In genomic region chr12:132356686-132357622, GRCh38 we compare ENCODE assay signal across 8 cellular contexts. TPM values are rescaled to one million over a fixed set of nuclear protein-coding genes. Genes with fewer than 3 reads are reported as not detected.
DNase-seq lines count a peak whose midpoint lies in the region; ATAC-seq, FAIRE-seq and TF ChIP-seq lines count a peak whose summit lies in the region.

No MANE protein-coding gene starts in this region.

- in situ Hi-C loops in HepG2 (cut with HindIII; ENCODE audit: extremely low pct_ligation_motif_present, low pct_unique_long_range_greater_than_20kb): no loop called here

- no peak overlapping the region for H3K4me3 Mint-ChIP-seq in activated T-cell treated with anti-CD3 and anti-CD28 coated beads, Interleukin-2, amount 50 U/mL, for 24 hours

- FAIRE-seq in HepG2 (lab: Jason Lieb, UNC): no peak

- no peak overlapping the region for H3K27ac Mint-ChIP-seq in activated T-cell treated with anti-CD3 and anti-CD28 coated beads, Interleukin-2, amount 50 U/mL, for 24 hours

- H3K4me2 ChIP-seq in HepG2 (ENCODE audit: low read depth, low read length): no peak overlapping the region

- TF ChIP-seq EP300 in HepG2 (IDR thresholded peaks at IDR 0.05; ENCODE audit: low read depth in 2 of 2, low read length in 2 of 2) (no peak), HepG2 (CRISPR knock-in tag; IDR thresholded peaks at IDR 0.05; ENCODE audit: borderline replicate concordance) (no peak)

- TF ChIP-seq RAD21 in HepG2 (CRISPR knock-in tag; IDR thresholded peaks at IDR 0.05): no peak

- no peaks in the 10 kb centered on the region for H3K79me2 ChIP-seq in HepG2 (ENCODE audit: insufficient read depth, low read length)

- POLR2A ChIA-PET in HepG2 (lab: Yijun Ruan, JAX): no interaction called here

- H3K4me3 ChIP-seq in WERI-Rb-1 (ENCODE audit: low read depth, low read length) (no peak overlapping the region), HepG2 (replicated peaks in 1 of 3; ENCODE audit: insufficient read depth in 1 of 3, low read depth in 2 of 3, low read length in 3 of 3) (no peak overlapping the region), SJCRH30 (no peak overlapping the region)

- H3K27me3 Mint-ChIP-seq in activated T-cell treated with anti-CD3 and anti-CD28 coated beads, Interleukin-2, amount 50 U/mL, for 24 hours: peaks cover 20% of the 10 kb centered on the region

- intact Hi-C loops in HepG2 (cut with micrococcal nuclease; ENCODE audit: unreplicated experiment): no loop called here

- TF ChIP-seq CTCF in WERI-Rb-1 (IDR thresholded peaks at IDR 0.05; ENCODE audit: low read depth, low read length): no peak
- no peak for TF ChIP-seq CTCF in HepG2 (CRISPR knock-in tag; IDR thresholded peaks at IDR 0.05)

- H3K4me1 ChIP-seq in HepG2 (ENCODE audit: insufficient read depth, low read length): no peaks in the 10 kb centered on the region
- no peaks in the 10 kb centered on the region for H3K4me1 ChIP-seq in SJCRH30

- WGBS in HepG2 (ENCODE audit: low lambda C conversion rate): 19% methylated on average over 17 of the region's 37 CpGs

- TF ChIP-seq POLR2A in HepG2 (IDR thresholded peaks at IDR 0.05; ENCODE audit: insufficient read depth in 1 of 2, low read depth in 2 of 2, low read length in 2 of 2): no peak

- H3K9me3 Mint-ChIP-seq in activated T-cell treated with anti-CD3 and anti-CD28 coated beads, Interleukin-2, amount 50 U/mL, for 24 hours: peaks cover 3% of the 10 kb centered on the region

- no peaks in the 10 kb centered on the region for H3K27me3 ChIP-seq in WERI-Rb-1 (ENCODE audit: insufficient read depth, low read depth, severe bottlenecking)
- H3K27me3 ChIP-seq in HepG2 (ENCODE audit: control insufficient read depth in 1 of 2, insufficient read depth in 2 of 2, low read length in 2 of 2): peaks cover 11 to 74% of the 10 kb centered on the region in 2 experiments; a peak in 4 of 5 replicates
- no peaks in the 10 kb centered on the region for H3K27me3 ChIP-seq in SJCRH30

- no peaks in the 10 kb centered on the region for H3K36me3 Mint-ChIP-seq in activated T-cell treated with anti-CD3 and anti-CD28 coated beads, Interleukin-2, amount 50 U/mL, for 24 hours (ENCODE audit: low read depth)

- no peaks in the 10 kb centered on the region for H3K4me1 Mint-ChIP-seq in activated T-cell treated with anti-CD3 and anti-CD28 coated beads, Interleukin-2, amount 50 U/mL, for 24 hours (ENCODE audit: low read depth)

- H3K36me3 ChIP-seq in WERI-Rb-1 (no peaks in the 10 kb centered on the region), HepG2 (replicated peaks in 1 of 2; ENCODE audit: control insufficient read depth in 1 of 2, insufficient read depth in 2 of 2, low read length in 2 of 2) (no peaks in the 10 kb centered on the region), SJCRH30 (no peaks in the 10 kb centered on the region)

- H3K9ac ChIP-seq in HepG2 (ENCODE audit: insufficient read depth, low read depth, low read length): no peak overlapping the region

- no peak overlapping the region for H2AFZ ChIP-seq in HepG2 (ENCODE audit: low read length)

- no peak for ATAC-seq in GM21528 (IDR thresholded peaks at IDR 0.05; ENCODE audit: low FRiP score, unreplicated experiment)
- no peak; the same call in 2 of the 3 replicates for ATAC-seq in HepG2

- peaks cover 4% of the 10 kb centered on the region for H3K9me3 ChIP-seq in WERI-Rb-1 (ENCODE audit: severe bottlenecking)
- no peaks in the 10 kb centered on the region for H3K9me3 ChIP-seq in HepG2 (ENCODE audit: low read length)
- no peaks in the 10 kb centered on the region for H3K9me3 ChIP-seq in SJCRH30 (replicated peaks)

- CTCF ChIA-PET in HepG2 (lab: Yijun Ruan, JAX; ENCODE audit: low intra/inter-chr PET ratio, low total read pairs): no interaction called here

- BruUV-seq in HepG2 (replicated peaks; lab: Mats Ljungman, UMichigan): no TSS peak

- no peaks in the 10 kb centered on the region for H4K20me1 ChIP-seq in HepG2 (ENCODE audit: insufficient read depth, low read length)

- H3K27ac ChIP-seq in WERI-Rb-1 (peak overlapping the region; percentile 88), HepG2 (ENCODE audit: extremely low read length, insufficient read depth, low read length) (no peak overlapping the region), SJCRH30 (no peak overlapping the region)

- DNase-seq in 8988T: peak; percentile 98
- peak; percentile 56 for DNase-seq in HCEC 1CT
- peak; percentile 94 for DNase-seq in WERI-Rb-1
- peak; percentile 75 for DNase-seq in hepatic stellate cell (ENCODE audit: low spot score)
- DNase-seq in HepG2 (ENCODE audit: low spot score): no peak
- DNase-seq in SJCRH30: no peak
- DNase-seq in activated T-cell treated with anti-CD3 and anti-CD28 coated beads, Interleukin-2, amount 50 U/mL, for 24 hours: no peak

TF ChIP-seq in HepG2, 621 proteins besides CTCF, POLR2A, EP300 and RAD21:
- TF ChIP-seq ZNF749 (CRISPR knock-in tag; IDR thresholded peaks at IDR 0.05; ENCODE audit: borderline replicate concordance) (no peak), ZNF800 (CRISPR knock-in tag; IDR thresholded peaks at IDR 0.05) (no peak), GTF3A (CRISPR knock-in tag; conservative IDR thresholded peaks at IDR 0.05) (no peak), ZNF446 (CRISPR knock-in tag; IDR thresholded peaks at IDR 0.05) (no peak), ZBTB8A (CRISPR knock-in tag; IDR thresholded peaks at IDR 0.05; ENCODE audit: borderline replicate concordance, low read depth) (no peak), REXO4 (CRISPR knock-in tag; IDR thresholded peaks at IDR 0.05; ENCODE audit: borderline replicate concordance) (no peak), ZNF414 (CRISPR knock-in tag; IDR thresholded peaks at IDR 0.05) (no peak), KDM6A (CRISPR knock-in tag; IDR thresholded peaks at IDR 0.05; ENCODE audit: low read depth) (no peak), ZNF550 (CRISPR knock-in tag; IDR thresholded peaks at IDR 0.05; ENCODE audit: borderline replicate concordance) (no peak), ZNF10 (CRISPR knock-in tag; IDR thresholded peaks at IDR 0.05; ENCODE audit: borderline replicate concordance, low read depth) (no peak), ATF3 (CRISPR knock-in tag; IDR thresholded peaks at IDR 0.05) (no peak), ZNF230 (CRISPR knock-in tag; IDR thresholded peaks at IDR 0.05) (no peak)

RNA-seq across cellular contexts. Expression of gene GALNT9, which starts 27.6 kb away (rescaled TPM):
- 0.04 TPM in 1 of 2 replicates, not detected in the other for total RNA-seq in HepG2 (2016; rRNA removed; fragmentation: Illumina TruSeq; extraction: Trizol)
- total RNA-seq in HepG2 (2016; cell fraction: cytosol; rRNA removed; fragmentation: Illumina TruSeq; extraction: Trizol; ENCODE audit: low read depth): not detected in 2 replicates
- not detected in 2 replicates for total RNA-seq in HepG2 (2016; cell fraction: insoluble cytoplasmic fraction; rRNA removed; fragmentation: Illumina TruSeq; extraction: Trizol)
- 0.09 TPM in 1 of 2 replicates, not detected in the other for total RNA-seq in HepG2 (2016; cell fraction: membrane; rRNA removed; fragmentation: Illumina TruSeq; extraction: Trizol)
- total RNA-seq in HepG2 (2016; cell fraction: nucleus; rRNA removed; fragmentation: Illumina TruSeq; extraction: Trizol): not detected in 2 replicates
- polyA plus RNA-seq in HepG2 (2011; rRNA removed): not detected in 2 replicates
- polyA plus RNA-seq in HepG2 (2011; cell fraction: cytosol; rRNA removed): not detected in 2 replicates
- not detected in 2 replicates for polyA plus RNA-seq in HepG2 (2011; cell fraction: nucleus; rRNA removed)
- not detected in 2 replicates for polyA plus RNA-seq in HepG2 (2012)
- not detected in 2 replicates for polyA plus RNA-seq in HepG2 (2016; cell fraction: cytosol; fragmentation: Illumina TruSeq; extraction: Trizol; ENCODE audit: low read depth)
- not detected in 2 replicates for polyA plus RNA-seq in HepG2 (2016; cell fraction: insoluble cytoplasmic fraction; fragmentation: Illumina TruSeq; extraction: Trizol; ENCODE audit: low read depth)
- polyA plus RNA-seq in HepG2 (2016; cell fraction: membrane; fragmentation: Illumina TruSeq; extraction: Trizol; ENCODE audit: low read depth): not detected in 2 replicates
- polyA plus RNA-seq in HepG2 (2016; cell fraction: nucleus; fragmentation: Illumina TruSeq; extraction: Trizol; ENCODE audit: insufficient read depth, low read depth): not detected in 2 replicates
- 10.1 TPM in 1 of 2 replicates, not detected in the other for polyA minus RNA-seq in HepG2 (2011; rRNA and poly(A)+ RNA removed; ENCODE audit: low replicate concordance)
- not detected in 2 replicates for polyA minus RNA-seq in HepG2 (2011; cell fraction: cytosol; rRNA and poly(A)+ RNA removed)
- not detected in 2 replicates for polyA minus RNA-seq in HepG2 (2011; cell fraction: nucleus; rRNA and poly(A)+ RNA removed)
- total RNA-seq in SJCRH30 (2014; rRNA removed; shearing (Covaris generic)): 0.08 and 0.36 TPM in 2 replicates

Comparison
In these comparisons a context has a peak if more than half of its experiments do, and no peak if none do; other contexts are left out.
1. DNase-seq: peak in 8988T (single experiment), HCEC 1CT (single experiment), WERI-Rb-1 (single experiment) and hepatic stellate cell (single experiment); none in HepG2 (single experiment), SJCRH30 (0 of 2) and activated T-cell treated with anti-CD3 and anti-CD28 coated beads, Interleukin-2, amount 50 U/mL, for 24 hours (single experiment).